Comparison of ENCODE assay signal across 11 cellular contexts in genomic region chr2:188786368-188786781, GRCh38.
DNase-seq lines count a peak whose midpoint lies in the region; ATAC-seq, FAIRE-seq and TF ChIP-seq lines count a peak whose summit lies in the region.
"Had no signal": no experiment of that assay in that cellular context is flagged by ENCODE, and none has a peak within 500 bp of the region (broad histone marks: within the 10 kb centered on the region; RNA-seq: fewer than 3 reads in every experiment).

No MANE protein-coding gene starts in this region.

- intact Hi-C loops in ascending aorta (cut with DNase I) (loop anchor here (2.0 to 10.0 kb wide), 4 partner anchors 86 to 628 kb away; no protein-coding TSS in a partner anchor), left cardiac atrium (cut with DNase I) (loop anchor here in 1 of 2 donors (10.0 kb wide), 1 partner anchor 188 kb away; the partner anchor contains the start of gene COL3A1), gastrocnemius medialis (cut with DNase I; ENCODE audit: low total_unique reads) (loop anchor here (5.0 kb wide), 1 partner anchor 191 kb away; no protein-coding TSS in a partner anchor)

- TF ChIP-seq CTCF in ascending aorta (IDR thresholded peaks at IDR 0.05) (no peak), gastrocnemius medialis (IDR thresholded peaks at IDR 0.05 in 4 of 5, conservative IDR thresholded peaks at IDR 0.05 in 1 of 5) (no peak)

- ATAC-seq in left cardiac atrium (peak; percentile 58 to 88), gastrocnemius medialis (no peak), HG03460 (IDR thresholded peaks at IDR 0.05; ENCODE audit: unreplicated experiment) (no peak)
- ATAC-seq: effector memory CD8-positive, alpha-beta T cell had no signal

- TF ChIP-seq POLR2A in gastrocnemius medialis (IDR thresholded peaks at IDR 0.05) = no peak

- peak overlapping the region in 1 of 2 donors; percentile 37 for H3K4me3 ChIP-seq in ascending aorta
- peak overlapping the region in 1 of 4 donors; percentile 0 for H3K4me3 ChIP-seq in gastrocnemius medialis

- H3K9me3 ChIP-seq in ascending aorta (no peaks in the 10 kb centered on the region), gastrocnemius medialis (no peaks in the 10 kb centered on the region)

- in situ Hi-C loops in gastrocnemius medialis (cut with MboI; ENCODE audit: low sequenced_read_pairs in 4 of 4) = loop anchor here in 1 of 4 donors (10.0 kb wide), 1 partner anchor 188 kb away; the partner anchor contains the start of gene COL3A1

- no peak for DNase-seq in GM19239 (ENCODE audit: insufficient read length, low spot score)
- no peak for DNase-seq in ascending aorta (ENCODE audit: low spot score in 2 of 2)
- peak; percentile 21 for DNase-seq in left cardiac atrium
- DNase-seq in gastrocnemius medialis = peak in 1 of 2 donors; percentile 14
- DNase-seq in activated naive CD4-positive, alpha-beta T cell treated with anti-CD3 and anti-CD28 coated beads, Interleukin-2, amount 50 U/mL, for 16 hours = no peak
- no peak for DNase-seq in RPMI8226
- DNase-seq in NCI-H1048 (lab: John Stamatoyannopoulos, UW) = no peak
- DNase-seq: Calu3; effector memory CD8-positive, alpha-beta T cell had no signal

- H3K36me3 ChIP-seq in ascending aorta = no peaks in the 10 kb centered on the region
- no peaks in the 10 kb centered on the region for H3K36me3 ChIP-seq in gastrocnemius medialis

- peak overlapping the region; percentile 68 to 80 for H3K27ac ChIP-seq in ascending aorta
- peak overlapping the region; percentile 45 to 66 (median 54) for H3K27ac ChIP-seq in gastrocnemius medialis
- H3K27ac ChIP-seq: KMS-11 had no signal

- FAIRE-seq in GM19239 (lab: Jason Lieb, UNC) = peak; percentile 54

- no peaks in the 10 kb centered on the region for H3K27me3 ChIP-seq in ascending aorta
- H3K27me3 ChIP-seq in gastrocnemius medialis = no peaks in the 10 kb centered on the region

- H3K4me1 ChIP-seq in ascending aorta = peaks cover 0 to 28% of the 10 kb centered on the region in 2 donors
- peaks cover 0 to 3% of the 10 kb centered on the region in 2 donors for H3K4me1 ChIP-seq in gastrocnemius medialis

Comparison
In these comparisons a context has a peak if more than half of its experiments do, and no peak if none do; other contexts are left out.
1. ATAC-seq: peak in left cardiac atrium (2 of 2); none in gastrocnemius medialis (0 of 2) and HG03460 (single experiment).